Comparison of ENCODE assay signal across 8 cellular contexts in the genomic region with DNA sequence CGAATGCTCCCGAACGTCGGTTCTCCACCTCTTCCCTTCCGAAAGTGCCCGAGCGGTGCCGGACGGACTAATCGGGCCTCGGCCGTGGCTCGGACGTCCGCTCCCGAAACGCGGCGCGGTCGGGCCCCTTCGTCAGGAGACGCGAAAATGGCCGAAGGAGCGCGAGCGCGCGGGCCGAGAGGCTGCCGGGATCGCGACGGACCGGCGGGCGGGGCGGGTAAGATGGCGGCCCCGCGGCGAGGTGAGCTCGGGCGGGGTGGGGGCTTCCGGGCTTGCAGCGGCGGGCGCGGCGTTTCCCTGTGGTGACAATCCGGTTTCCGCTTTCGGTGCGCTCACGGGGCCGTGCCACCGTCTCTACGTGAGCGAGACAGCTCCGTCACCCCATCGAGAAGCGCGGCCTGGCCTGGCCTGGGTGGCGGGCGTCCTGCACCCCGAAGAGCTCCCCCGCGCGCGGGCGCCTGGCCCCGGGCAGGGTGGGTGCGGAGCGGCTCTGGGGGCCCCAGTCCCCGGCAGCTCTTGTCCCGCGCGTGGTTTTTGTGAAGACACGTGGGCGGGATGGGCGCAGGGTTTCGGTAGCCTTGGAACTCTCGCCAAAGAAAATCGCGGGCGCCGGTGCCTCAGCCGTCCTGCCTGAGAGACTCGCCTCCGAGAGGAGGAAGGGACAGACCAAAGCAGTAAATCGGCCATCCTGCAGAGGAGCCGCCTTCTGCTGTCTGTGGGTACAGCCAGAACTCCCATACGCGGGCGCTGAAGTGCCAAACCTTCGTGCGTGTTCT. TPM values are rescaled to one million over a fixed set of nuclear protein-coding genes. Genes with fewer than 3 reads are reported as not detected.
DNase-seq lines count a peak whose midpoint lies in the region; ATAC-seq and TF ChIP-seq lines count a peak whose summit lies in the region.

A gene (plus strand): TSS at position 211 of the 776 bp plus-strand sequence. CDS start 12 bp downstream, at position 223.

- no peaks in the 10 kb centered on the region for H3K9me2 ChIP-seq in OCI-LY7 (ENCODE audit: insufficient read depth, low read length)

- H2AFZ ChIP-seq in OCI-LY7 (ENCODE audit: low read length), result peak within 1 kb of the TSS; percentile 60

- CTCF ChIA-PET in Calu3 (lab: Charles Lee), result interaction anchor here (0.7 to 2.7 kb wide), 12 partner anchors 9 to 141 kb away, joined by 3 to 11 read pairs (median 5); no protein-coding TSS in a partner anchor
- CTCF ChIA-PET in OCI-LY7 (lab: Charles Lee; ENCODE audit: unreplicated experiment), result interaction anchor here (0.6 to 3.7 kb wide), 6 partner anchors 27 to 1922 kb away, joined by 3 to 26 read pairs (median 5); no protein-coding TSS in a partner anchor

- H3K4me2 ChIP-seq in OCI-LY7 (ENCODE audit: low read length), result peak within 1 kb of the TSS; percentile 77

- H3K27ac Mint-ChIP-seq in Calu3 (ENCODE audit: unreplicated experiment), result peak within 1 kb of the TSS; percentile 93

- ATAC-seq in GM21515 (IDR thresholded peaks at IDR 0.05; ENCODE audit: unreplicated experiment), result peak; percentile 72

- no peaks in the 10 kb centered on the region for H3K9me3 Mint-ChIP-seq in Calu3 (ENCODE audit: low read depth, unreplicated experiment)

- DNase-seq in Calu3 (peak; percentile 98), HuH-7.5 (ENCODE audit: low spot score) (peak; percentile 49), OCI-LY7 (ENCODE audit: low spot score) (peak; percentile 99), activated T-cell treated with anti-CD3 and anti-CD28 coated beads for 48 hours (ENCODE audit: low read depth) (peak; percentile 99), epithelial cell of proximal tubule (ENCODE audit: low read depth) (no peak), mucosa of gallbladder (ENCODE audit: low spot score) (peak; percentile 99)
- peak; percentile 67 to 88 for DNase-seq in stimulated activated CD8-positive, alpha-beta memory T cell treated with anti-CD3 and anti-CD28 coated beads, Interleukin-4, amount 100 ng/mL, for 4 hours (ENCODE audit: low read depth in 2 of 2, low spot score in 1 of 2)

- H3K4me3 ChIP-seq in OCI-LY7 (ENCODE audit: low read depth, low read length, poor library complexity, severe bottlenecking), result peak within 1 kb of the TSS; percentile 83
- H3K4me3 ChIP-seq in epithelial cell of proximal tubule (ENCODE audit: low read depth, low read length), result peak within 1 kb of the TSS; percentile 97

- intact Hi-C loops in Calu3 (cut with micrococcal nuclease; ENCODE audit: unreplicated experiment) (loop anchor here (1.0 kb wide), 1 partner anchor 28 kb away; no protein-coding TSS in a partner anchor), OCI-LY7 (cut with micrococcal nuclease; ENCODE audit: unreplicated experiment) (loop anchor here (1.0 kb wide), 1 partner anchor 28 kb away; no protein-coding TSS in a partner anchor)

- H4K20me1 ChIP-seq in OCI-LY7 (ENCODE audit: insufficient read depth, low read length), result no peaks in the 10 kb centered on the region

- H3K79me2 ChIP-seq in OCI-LY7 (ENCODE audit: insufficient read depth, low read depth, low read length), result peaks cover 34% of the 10 kb centered on the region; the same call in 1 of the 2 replicates

- POLR2A ChIA-PET in OCI-LY7 (lab: Charles Lee), result interaction anchor here (0.5 to 1.6 kb wide), 10 partner anchors 22 to 248 kb away, joined by 3 to 5 read pairs (median 4); no protein-coding TSS in a partner anchor

- H3K4me1 Mint-ChIP-seq in Calu3 (ENCODE audit: low read depth, unreplicated experiment), result peaks cover 12% of the 10 kb centered on the region

- no peaks in the 10 kb centered on the region for H3K27me3 Mint-ChIP-seq in Calu3 (ENCODE audit: unreplicated experiment)

- peaks cover 37% of the 10 kb centered on the region for H3K4me1 ChIP-seq in OCI-LY7 (ENCODE audit: insufficient read depth, low read length, poor library complexity, severe bottlenecking)

- TF ChIP-seq CTCF in Calu3 (IDR thresholded peaks at IDR 0.05; ENCODE audit: unreplicated experiment), result no peak
- TF ChIP-seq CTCF in OCI-LY7 (conservative IDR thresholded peaks at IDR 0.05; ENCODE audit: low read length), result no peak
- no peak for TF ChIP-seq CTCF in epithelial cell of proximal tubule (conservative IDR thresholded peaks at IDR 0.05; ENCODE audit: low read depth, low read length)

- peak within 1 kb of the TSS; percentile 88 for H3K27ac ChIP-seq in OCI-LY7 (ENCODE audit: low read depth, low read length, poor library complexity, severe bottlenecking)

- H3K36me3 ChIP-seq in OCI-LY7 (ENCODE audit: insufficient read depth, low read length), result peaks cover 5% of the 10 kb centered on the region; the same call in 1 of the 2 replicates

- H3K36me3 Mint-ChIP-seq in Calu3 (ENCODE audit: insufficient read depth, unreplicated experiment), result peaks cover 65% of the 10 kb centered on the region

- H3K9me3 ChIP-seq in OCI-LY7 (ENCODE audit: low read length), result no peaks in the 10 kb centered on the region

- peak within 1 kb of the TSS; percentile 77 for H3K4me3 Mint-ChIP-seq in Calu3 (ENCODE audit: low read depth, unreplicated experiment)

- BruUV-seq in Calu3 (replicated peaks; lab: Mats Ljungman, UMichigan), result TSS peak; percentile 55
- TSS peak; percentile 74 for BruUV-seq in OCI-LY7 (replicated peaks; lab: Mats Ljungman, UMichigan)

RNA-seq across cellular contexts. Expression of the gene that starts here (rescaled TPM):
- 21.2 and 29.9 TPM in 2 replicates for total RNA-seq in Calu3 (2022)
- 52.8 and 56.8 TPM in 2 replicates for total RNA-seq in OCI-LY7 (2014; rRNA removed; shearing (Covaris generic))
- total RNA-seq in OCI-LY7 (2022), result 51.6 and 52.7 TPM in 2 replicates
- 10.7 and 20.8 TPM in 2 replicates for total RNA-seq in epithelial cell of proximal tubule
- total RNA-seq in mucosa of gallbladder, result 52.0 TPM
